In genomic region chr10:27319752-27320561, GRCh38 we compare ENCODE assay signal across 8 cellular contexts.
DNase-seq lines count a peak whose midpoint lies in the region; ATAC-seq and TF ChIP-seq lines count a peak whose summit lies in the region.

No MANE protein-coding gene starts in this region.

- no peak for TF ChIP-seq CTCF in brain microvascular endothelial cell (IDR thresholded peaks at IDR 0.05; ENCODE audit: low read depth, low read length, missing control alignments)

- no peaks in the 10 kb centered on the region for H3K36me3 Mint-ChIP-seq in immature natural killer cell

- peaks cover 7 to 10% of the 10 kb centered on the region in 2 donors for H3K4me1 Mint-ChIP-seq in immature natural killer cell

- no peak overlapping the region for H3K27ac Mint-ChIP-seq in immature natural killer cell

- H3K36me3 ChIP-seq in brain microvascular endothelial cell (replicated peaks): no peaks in the 10 kb centered on the region

- no peak overlapping the region for H3K27ac ChIP-seq in brain microvascular endothelial cell

- in situ Hi-C loops in brain microvascular endothelial cell (cut with HindIII; ENCODE audit: low pct_ligation_motif_present, low sequenced_read_pairs): no loop called here

- peak overlapping the region; percentile 57 to 65 (median 61) for H3K4me3 Mint-ChIP-seq in immature natural killer cell

- H3K4me3 ChIP-seq in brain microvascular endothelial cell (ENCODE audit: low read depth, low read length): peak overlapping the region; percentile 50

- H3K27me3 Mint-ChIP-seq in immature natural killer cell (ENCODE audit: low read depth in 3 of 3): peaks cover 2 to 14% (median 3%) of the 10 kb centered on the region in 3 donors

- H3K27me3 ChIP-seq in brain microvascular endothelial cell (replicated peaks): no peaks in the 10 kb centered on the region

- ATAC-seq in GM21825 (IDR thresholded peaks at IDR 0.05; ENCODE audit: unreplicated experiment): peak; percentile 61

- H3K9me3 Mint-ChIP-seq in immature natural killer cell: no peaks in the 10 kb centered on the region

- DNase-seq in GM03348 (ENCODE audit: low spot score) (peak; percentile 19), NCI-H2227 treated with DMSO at 0.1 percent for 48 hours (lab: John Stamatoyannopoulos, UW) (peak; percentile 29), brain microvascular endothelial cell (peak; percentile 13), immature natural killer cell (peak in 1 of 3 donors; percentile 1), NCI-H2171 (lab: John Stamatoyannopoulos, UW) (no peak), NCI-H510A (lab: John Stamatoyannopoulos, UW) (no peak)
- peak; percentile 23 to 45 for DNase-seq in stimulated activated CD4-positive, alpha-beta T cell treated with anti-CD3 and anti-CD28 coated beads, Interleukin-2, amount 100 ng/mL, for 24 hours

Comparison
In these comparisons a context has a peak if more than half of its experiments do, and no peak if none do; other contexts are left out.
1. DNase-seq: peak in GM03348 (single experiment), NCI-H2227 treated with DMSO at 0.1 percent for 48 hours (single experiment), brain microvascular endothelial cell (single experiment) and stimulated activated CD4-positive, alpha-beta T cell treated with anti-CD3 and anti-CD28 coated beads, Interleukin-2, amount 100 ng/mL, for 24 hours (2 of 2); none in NCI-H2171 (single experiment) and NCI-H510A (single experiment).